In genomic region chr3:15332405-15333098, GRCh38 we compare ENCODE assay signal across 7 cellular contexts. TPM values are rescaled to one million over a fixed set of nuclear protein-coding genes. Genes with fewer than 3 reads are reported as not detected.
A peak's percentile ranks its signal among the peaks of the same experiment; 100 is the strongest.
DNase-seq lines count a peak whose midpoint lies in the region; ATAC-seq, FAIRE-seq and TF ChIP-seq lines count a peak whose summit lies in the region.

Gene SH3BP5, minus strand, starts transcription at chr3:15332586. Its CDS starts 178 bp downstream, at chr3:15332408.

- H3K4me1 ChIP-seq in keratinocyte (ENCODE audit: control insufficient read depth, extremely low read depth, insufficient read depth, low read length) = peaks cover 6% of the 10 kb centered on the region

- no peaks in the 10 kb centered on the region for H3K9me3 Mint-ChIP-seq in central memory CD8-positive, alpha-beta T cell

- dilution Hi-C loops in keratinocyte (cut with MboI; ENCODE audit: extremely low pct_ligation_motif_present, low sequenced_read_pairs) = no loop called here

- H3K4me3 Mint-ChIP-seq in central memory CD8-positive, alpha-beta T cell = peak within 1 kb of the TSS; percentile 94

- H3K27ac ChIP-seq in keratinocyte (ENCODE audit: control insufficient read depth, insufficient read depth, low read length) = peak within 1 kb of the TSS; percentile 8

- H2AFZ ChIP-seq in keratinocyte (ENCODE audit: control insufficient read depth, low read length) = peak within 1 kb of the TSS; percentile 97

- peak within 1 kb of the TSS; percentile 91 for H3K27ac Mint-ChIP-seq in central memory CD8-positive, alpha-beta T cell (ENCODE audit: low read depth)

- peak; percentile 62 for TF ChIP-seq CTCF in GM13977 (IDR thresholded peaks at IDR 0.05; ENCODE audit: extremely low read depth, insufficient read depth, missing control alignments)
- peak in 2 of 3 experiments; percentile 68 to 71 for TF ChIP-seq CTCF in keratinocyte (optimal IDR thresholded peaks at IDR 0.05 in 1 of 3, IDR thresholded peaks at IDR 0.05 in 1 of 3, conservative IDR thresholded peaks at IDR 0.05 in 1 of 3; ENCODE audit: extremely low read depth in 1 of 3, insufficient read depth in 2 of 3, low read length in 3 of 3)

- peak within 1 kb of the TSS; percentile 87 to 89 (median 87) for H3K4me3 ChIP-seq in keratinocyte (ENCODE audit: control insufficient read depth in 2 of 3, extremely low read depth in 1 of 3, insufficient read depth in 2 of 3, low read depth in 1 of 3, low read length in 3 of 3)

- no peaks in the 10 kb centered on the region for H3K9me1 ChIP-seq in keratinocyte (ENCODE audit: control insufficient read depth, extremely low read depth, insufficient read depth, low read length)

- peak; percentile 82 for ATAC-seq in HG02571 (IDR thresholded peaks at IDR 0.05; ENCODE audit: unreplicated experiment)
- ATAC-seq in central memory CD8-positive, alpha-beta T cell (replicated peaks; ENCODE audit: extremely low read depth, poor library complexity, severe bottlenecking) = peak; percentile 89

- H3K4me2 ChIP-seq in keratinocyte (ENCODE audit: control insufficient read depth, extremely low read depth, insufficient read depth, low read depth, low read length) = peak within 1 kb of the TSS; percentile 92

- DNase-seq in GM13977 (ENCODE audit: low spot score) = peak; percentile 89
- peak; percentile 19 for DNase-seq in NCI-H1105 treated with DMSO at 0.1 percent for 48 hours (lab: John Stamatoyannopoulos, UW)
- peak; percentile 40 to 65 (median 50) for DNase-seq in activated CD4-positive, CD25-positive, alpha-beta regulatory T cell (lab: John Stamatoyannopoulos, UW)
- peak; percentile 55 to 57 for DNase-seq in central memory CD8-positive, alpha-beta T cell (ENCODE audit: low spot score in 2 of 2)
- DNase-seq in keratinocyte (ENCODE audit: low read depth, low spot score) = no peak
- DNase-seq in stimulated activated CD4-positive, alpha-beta T cell treated with anti-CD3 and anti-CD28 coated beads, Interleukin-15, amount 100 ng/mL, for 1 hour (ENCODE audit: low read depth in 1 of 2, low spot score in 1 of 2) = peak; percentile 53 to 69

- H4K20me1 ChIP-seq in keratinocyte (ENCODE audit: control insufficient read depth, extremely low read depth, insufficient read depth, low read length) = no peaks in the 10 kb centered on the region

- H3K9me3 ChIP-seq in keratinocyte (ENCODE audit: control insufficient read depth, low read depth, low read length) = no peaks in the 10 kb centered on the region

- H3K9ac ChIP-seq in keratinocyte (ENCODE audit: control insufficient read depth, extremely low read depth, insufficient read depth, low read length) = peak within 1 kb of the TSS; percentile 70

- no peaks in the 10 kb centered on the region for H3K27me3 Mint-ChIP-seq in central memory CD8-positive, alpha-beta T cell

- H3K36me3 Mint-ChIP-seq in central memory CD8-positive, alpha-beta T cell (ENCODE audit: insufficient read depth) = peaks cover 18% of the 10 kb centered on the region

- no peak for FAIRE-seq in keratinocyte (lab: Jason Lieb, UNC)

- in situ Hi-C loops in GM13977 (cut with MboI; ENCODE audit: low pct_unique_long_range_greater_than_20kb, low sequenced_read_pairs, unreplicated experiment) = loop anchor here (10.0 kb wide), 1 partner anchor 58 kb away; no protein-coding TSS in a partner anchor

- peaks cover 0 to 1% of the 10 kb centered on the region in 2 experiments for H3K36me3 ChIP-seq in keratinocyte (ENCODE audit: control insufficient read depth in 2 of 2, extremely low read depth in 1 of 2, insufficient read depth in 2 of 2, low read length in 2 of 2)

- H3K4me1 Mint-ChIP-seq in central memory CD8-positive, alpha-beta T cell = peaks cover 45% of the 10 kb centered on the region

- H3K27me3 ChIP-seq in keratinocyte (ENCODE audit: control insufficient read depth, extremely low read depth, insufficient read depth, low read length) = no peaks in the 10 kb centered on the region

- no peaks in the 10 kb centered on the region for H3K79me2 ChIP-seq in keratinocyte (ENCODE audit: control insufficient read depth, insufficient read depth, low read length)

RNA-seq across cellular contexts. Expression of gene SH3BP5, which starts in this region (rescaled TPM):
- polyA plus RNA-seq in keratinocyte = 11.7 to 13.4 TPM (median 13.3 TPM) in 3 replicates
- polyA plus RNA-seq in keratinocyte (2011; ENCODE audit: low read depth) = 20.5 TPM
- polyA plus RNA-seq in keratinocyte (2011; cell fraction: cytosol; rRNA removed) = 10.6 and 11.5 TPM in 2 replicates
- polyA plus RNA-seq in keratinocyte (2011; cell fraction: nucleus; rRNA removed) = 15.7 and 18.3 TPM in 2 replicates
- polyA plus RNA-seq in keratinocyte (2012; ENCODE audit: low replicate concordance) = 9.6 and 11.0 TPM in 2 replicates
- polyA minus RNA-seq in keratinocyte = 3.6 to 8.2 TPM (median 6.9 TPM) in 3 replicates
- 10.6 TPM for polyA minus RNA-seq in keratinocyte (2011; cell fraction: cytosol; rRNA and poly(A)+ RNA removed)
- 5.5 and 7.4 TPM in 2 replicates for polyA minus RNA-seq in keratinocyte (2011; cell fraction: nucleus; rRNA and poly(A)+ RNA removed)
